Comparison of ENCODE assay signal across 8 cellular contexts in the genomic region with DNA sequence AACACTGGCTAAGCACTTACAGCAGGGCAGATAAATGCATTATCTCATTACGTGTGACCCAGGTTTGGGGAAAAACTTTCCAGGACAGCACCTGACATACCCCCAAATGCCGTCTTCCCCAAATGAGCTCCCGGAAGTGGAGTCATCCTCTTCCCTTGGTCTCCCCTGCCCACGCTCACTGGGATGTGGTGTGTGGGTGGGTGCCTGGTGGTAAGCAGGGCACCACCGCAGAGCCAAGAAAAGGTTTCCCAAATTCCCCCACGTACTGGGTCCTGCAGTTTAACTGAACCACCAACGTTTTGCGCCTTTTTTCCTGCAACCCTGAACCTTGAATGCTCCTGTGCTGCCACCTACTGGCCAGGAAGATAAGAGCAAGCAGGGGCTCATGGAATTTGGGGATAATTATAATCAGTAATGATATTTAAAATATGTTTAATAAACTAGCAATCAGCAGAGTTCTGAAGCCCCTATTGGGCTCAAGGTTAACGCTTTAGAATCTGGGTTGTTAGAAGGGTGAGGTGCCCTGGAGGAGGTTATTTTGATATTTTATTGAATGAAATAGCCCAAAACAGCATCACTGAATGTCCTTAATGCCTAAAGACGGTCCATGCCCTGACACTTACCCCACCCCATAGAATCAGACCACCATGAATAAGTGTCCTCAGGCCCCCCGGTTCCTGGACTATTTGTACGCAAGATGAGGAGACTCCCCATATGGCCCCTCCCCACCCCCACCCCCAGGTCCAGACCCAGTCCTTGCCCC. TPM values are rescaled to one million over a fixed set of nuclear protein-coding genes. Genes with fewer than 3 reads are reported as not detected.
DNase-seq lines count a peak whose midpoint lies in the region; ATAC-seq and TF ChIP-seq lines count a peak whose summit lies in the region.

No MANE protein-coding gene starts in this region.

- intact Hi-C loops in A673 (cut with micrococcal nuclease; ENCODE audit: unreplicated experiment): no loop called here

- no TSS peak for BruUV-seq in A673 (replicated peaks; lab: Mats Ljungman, UMichigan)

- peak; percentile 58 for DNase-seq in A673 (ENCODE audit: low spot score)
- DNase-seq in GM13976 (ENCODE audit: low spot score): peak; percentile 72
- peak; percentile 18 for DNase-seq in NCI-H345 treated with DMSO at 0.1 percent for 48 hours (lab: John Stamatoyannopoulos, UW; ENCODE audit: unreplicated experiment)
- DNase-seq in activated CD4-positive, alpha-beta T cell treated with anti-CD3 and anti-CD28 coated beads, Interleukin-2, amount 50 U/mL, for 24 hours (ENCODE audit: low read depth in 1 of 2, low spot score in 1 of 2): peak; percentile 34 to 54
- DNase-seq in effector CD4-positive, alpha-beta T cell: peak; percentile 54
- peak; percentile 71 for DNase-seq in midbrain (lab: John Stamatoyannopoulos, UW)
- DNase-seq in stimulated activated CD8-positive, alpha-beta memory T cell treated with anti-CD3 and anti-CD28 coated beads, Interleukin-7, amount 100 ng/mL, for 4 hours (ENCODE audit: low read depth in 2 of 2): peak; percentile 18 to 23

- H3K27me3 ChIP-seq in A673 (replicated peaks; ENCODE audit: insufficient read depth, low read depth, low read length, poor library complexity): no peaks in the 10 kb centered on the region

- no peak overlapping the region for H3K4me3 ChIP-seq in A673 (ENCODE audit: low read depth, low read length, poor library complexity, severe bottlenecking)

- H3K27ac ChIP-seq in A673 (ENCODE audit: low read depth, low read length, poor library complexity, severe bottlenecking): no peak overlapping the region

- in situ Hi-C loops in GM13976 (cut with MboI; ENCODE audit: low sequenced_read_pairs, unreplicated experiment): no loop called here

- no peak for ATAC-seq in HG03571 (IDR thresholded peaks at IDR 0.05; ENCODE audit: unreplicated experiment)

- TF ChIP-seq CTCF in A673 (conservative IDR thresholded peaks at IDR 0.05; ENCODE audit: low read depth, low read length): peak; percentile 76
- peak; percentile 90 for TF ChIP-seq CTCF in GM13976 (IDR thresholded peaks at IDR 0.05; ENCODE audit: borderline replicate concordance, control extremely low read depth, extremely low read depth, insufficient read depth, missing control alignments)

- CTCF ChIA-PET in A673 (lab: Charles Lee): interaction anchor here (1.5 kb wide), 1 partner anchor 434 kb away, joined by 3 read pairs; no protein-coding TSS in a partner anchor

- POLR2A ChIA-PET in A673 (lab: Charles Lee; ENCODE audit: low non-redundant PET): no interaction called here

- H3K9me3 ChIP-seq in A673 (ENCODE audit: low read depth, low read length, poor library complexity, severe bottlenecking): no peaks in the 10 kb centered on the region

- no peaks in the 10 kb centered on the region for H3K36me3 ChIP-seq in A673 (ENCODE audit: insufficient read depth, low read length, poor library complexity, severe bottlenecking)

- no peaks in the 10 kb centered on the region for H3K4me1 ChIP-seq in A673 (ENCODE audit: insufficient read depth, low read length, poor library complexity, severe bottlenecking)

RNA-seq across cellular contexts. Expression of gene SPPL2C, which starts 8.0 kb away (rescaled TPM):
- total RNA-seq in A673 (2021): not detected in 2 replicates

RNA-seq across cellular contexts. Expression of gene MAPT, which starts 41.6 kb away (rescaled TPM):
- total RNA-seq in A673 (2021): 8.3 and 14.7 TPM in 2 replicates

Comparison
In these comparisons a context has a peak if more than half of its experiments do, and no peak if none do; other contexts are left out.
1. DNase-seq: peak in every context shown above with its lines; median percentile 72 in GM13976; 71 in midbrain; 58 in A673; 54 in effector CD4-positive, alpha-beta T cell; 44 in activated CD4-positive, alpha-beta T cell treated with anti-CD3 and anti-CD28 coated beads, Interleukin-2, amount 50 U/mL, for 24 hours; 20 in stimulated activated CD8-positive, alpha-beta memory T cell treated with anti-CD3 and anti-CD28 coated beads, Interleukin-7, amount 100 ng/mL, for 4 hours; 18 in NCI-H345 treated with DMSO at 0.1 percent for 48 hours.